Comparison of ENCODE assay signal across 22 cellular contexts in genomic region chr12:26808766-26809460, GRCh38. TPM values are rescaled to one million over a fixed set of nuclear protein-coding genes. Genes with fewer than 3 reads are reported as not detected.
DNase-seq lines count a peak whose midpoint lies in the region; ATAC-seq, FAIRE-seq and TF ChIP-seq lines count a peak whose summit lies in the region.
"Had no signal": no experiment of that assay in that cellular context is flagged by ENCODE, and none has a peak within 500 bp of the region (broad histone marks: within the 10 kb centered on the region; RNA-seq: fewer than 3 reads in every experiment).

No MANE protein-coding gene starts in this region.

- no peak for TF ChIP-seq EP300 in sigmoid colon (IDR thresholded peaks at IDR 0.05)

- peak overlapping the region; percentile 7 for H3K27ac Mint-ChIP-seq in activated CD4-positive, alpha-beta memory T cell treated with anti-CD3 and anti-CD28 coated beads for 36 hours
- no peak overlapping the region for H3K27ac Mint-ChIP-seq in activated CD4-positive, alpha-beta memory T cell treated with anti-CD3 and anti-CD28 coated beads, Interleukin-2, amount 10 ng/mL, durations not matched to agents 7 days and 5 days
- peak overlapping the region; percentile 18 for H3K27ac Mint-ChIP-seq in activated T-helper 1 cell treated with anti-CD3 and anti-CD28 coated beads, Interleukin-12 subunit alpha, Interleukin-12 subunit beta, Interleukin-2, Interleukin-4 antibody, amounts not matched to agents 30 ng/mL and 10 ng/mL and 1 ng/mL, durations not matched to agents 14 hours and 24 hours and 36 hours
- H3K27ac Mint-ChIP-seq in endothelial cell (ENCODE audit: unreplicated experiment) = peak overlapping the region; percentile 1
- H3K27ac Mint-ChIP-seq: immature natural killer cell had no signal

- no peaks in the 10 kb centered on the region for H3K36me3 Mint-ChIP-seq in activated CD4-positive, alpha-beta memory T cell treated with anti-CD3 and anti-CD28 coated beads for 36 hours
- H3K36me3 Mint-ChIP-seq in activated CD4-positive, alpha-beta memory T cell treated with anti-CD3 and anti-CD28 coated beads, Interleukin-2, amount 10 ng/mL, durations not matched to agents 7 days and 5 days (ENCODE audit: low read depth) = peaks cover 6% of the 10 kb centered on the region
- H3K36me3 Mint-ChIP-seq in activated T-helper 1 cell treated with anti-CD3 and anti-CD28 coated beads, Interleukin-12 subunit alpha, Interleukin-12 subunit beta, Interleukin-2, Interleukin-4 antibody, amounts not matched to agents 30 ng/mL and 10 ng/mL and 1 ng/mL, durations not matched to agents 14 hours and 24 hours and 36 hours (ENCODE audit: low read depth) = peaks cover 13% of the 10 kb centered on the region
- H3K36me3 Mint-ChIP-seq in endothelial cell (ENCODE audit: low read depth, unreplicated experiment) = no peaks in the 10 kb centered on the region
- H3K36me3 Mint-ChIP-seq: immature natural killer cell had no signal

- FAIRE-seq in GM19239 (lab: Jason Lieb, UNC) = peak; percentile 68
- FAIRE-seq: A549 had no signal

- H3K4me1 Mint-ChIP-seq in activated CD4-positive, alpha-beta memory T cell treated with anti-CD3 and anti-CD28 coated beads for 36 hours (ENCODE audit: low read depth) = peaks cover 34% of the 10 kb centered on the region
- H3K4me1 Mint-ChIP-seq in activated CD4-positive, alpha-beta memory T cell treated with anti-CD3 and anti-CD28 coated beads, Interleukin-2, amount 10 ng/mL, durations not matched to agents 7 days and 5 days = peaks cover 3% of the 10 kb centered on the region
- H3K4me1 Mint-ChIP-seq in activated T-helper 1 cell treated with anti-CD3 and anti-CD28 coated beads, Interleukin-12 subunit alpha, Interleukin-12 subunit beta, Interleukin-2, Interleukin-4 antibody, amounts not matched to agents 30 ng/mL and 10 ng/mL and 1 ng/mL, durations not matched to agents 14 hours and 24 hours and 36 hours (ENCODE audit: low read depth) = peaks cover 25% of the 10 kb centered on the region
- H3K4me1 Mint-ChIP-seq in endothelial cell (ENCODE audit: unreplicated experiment) = peaks cover 28% of the 10 kb centered on the region

- no peaks in the 10 kb centered on the region for H3K9me3 ChIP-seq in sigmoid colon
- H3K9me3 ChIP-seq: A549, vagina had no signal

- no peaks in the 10 kb centered on the region for H3K27me3 Mint-ChIP-seq in activated CD4-positive, alpha-beta memory T cell treated with anti-CD3 and anti-CD28 coated beads for 36 hours
- no peaks in the 10 kb centered on the region for H3K27me3 Mint-ChIP-seq in activated CD4-positive, alpha-beta memory T cell treated with anti-CD3 and anti-CD28 coated beads, Interleukin-2, amount 10 ng/mL, durations not matched to agents 7 days and 5 days
- no peaks in the 10 kb centered on the region for H3K27me3 Mint-ChIP-seq in activated T-helper 1 cell treated with anti-CD3 and anti-CD28 coated beads, Interleukin-12 subunit alpha, Interleukin-12 subunit beta, Interleukin-2, Interleukin-4 antibody, amounts not matched to agents 30 ng/mL and 10 ng/mL and 1 ng/mL, durations not matched to agents 14 hours and 24 hours and 36 hours (ENCODE audit: insufficient read depth)
- peaks cover 3% of the 10 kb centered on the region for H3K27me3 Mint-ChIP-seq in endothelial cell (ENCODE audit: unreplicated experiment)
- H3K27me3 Mint-ChIP-seq: central memory CD8-positive, alpha-beta T cell had no signal

- H3K27ac ChIP-seq in sigmoid colon = no peak overlapping the region
- H3K27ac ChIP-seq: A549, vagina had no signal

- no peaks in the 10 kb centered on the region for H3K36me3 ChIP-seq in sigmoid colon
- H3K36me3 ChIP-seq: vagina had no signal

- H3K4me3 Mint-ChIP-seq in activated CD4-positive, alpha-beta memory T cell treated with anti-CD3 and anti-CD28 coated beads for 36 hours = no peak overlapping the region
- H3K4me3 Mint-ChIP-seq in activated CD4-positive, alpha-beta memory T cell treated with anti-CD3 and anti-CD28 coated beads, Interleukin-2, amount 10 ng/mL, durations not matched to agents 7 days and 5 days = no peak overlapping the region
- no peak overlapping the region for H3K4me3 Mint-ChIP-seq in activated T-helper 1 cell treated with anti-CD3 and anti-CD28 coated beads, Interleukin-12 subunit alpha, Interleukin-12 subunit beta, Interleukin-2, Interleukin-4 antibody, amounts not matched to agents 30 ng/mL and 10 ng/mL and 1 ng/mL, durations not matched to agents 14 hours and 24 hours and 36 hours
- no peak overlapping the region for H3K4me3 Mint-ChIP-seq in endothelial cell (ENCODE audit: unreplicated experiment)
- H3K4me3 Mint-ChIP-seq: central memory CD8-positive, alpha-beta T cell; immature natural killer cell had no signal

- H3K4me1 ChIP-seq in sigmoid colon = peaks cover 0 to 26% (median 20%) of the 10 kb centered on the region in 4 donors

- H3K4me3 ChIP-seq in sigmoid colon = no peak overlapping the region
- H3K4me3 ChIP-seq: A549, smooth muscle cell, vagina had no signal

- CTCF ChIA-PET in activated CD4-positive, alpha-beta memory T cell treated with anti-CD3 and anti-CD28 coated beads for 36 hours (lab: Charles Lee) = no interaction called here
- CTCF ChIA-PET in activated CD4-positive, alpha-beta memory T cell treated with anti-CD3 and anti-CD28 coated beads, Interleukin-2, amount 10 ng/mL, durations not matched to agents 7 days and 5 days (lab: Charles Lee) = no interaction called here

- TF ChIP-seq CTCF in endothelial cell (IDR thresholded peaks at IDR 0.05; ENCODE audit: unreplicated experiment) (no peak), sigmoid colon (IDR thresholded peaks at IDR 0.05) (no peak)

- POLR2A ChIA-PET in activated CD4-positive, alpha-beta memory T cell treated with anti-CD3 and anti-CD28 coated beads for 36 hours (lab: Charles Lee) = no interaction called here
- POLR2A ChIA-PET in activated CD4-positive, alpha-beta memory T cell treated with anti-CD3 and anti-CD28 coated beads, Interleukin-2, amount 10 ng/mL, durations not matched to agents 7 days and 5 days (lab: Charles Lee) = no interaction called here

- intact Hi-C loops in activated CD4-positive, alpha-beta memory T cell treated with anti-CD3 and anti-CD28 coated beads for 36 hours (cut with micrococcal nuclease) = loop anchor here (2.0 kb wide), 1 partner anchor 60 kb away; no protein-coding TSS in a partner anchor
- intact Hi-C loops in activated T-helper 1 cell treated with anti-CD3 and anti-CD28 coated beads, Interleukin-12 subunit alpha, Interleukin-12 subunit beta, Interleukin-2, Interleukin-4 antibody, amounts not matched to agents 30 ng/mL and 10 ng/mL and 1 ng/mL, durations not matched to agents 14 hours and 24 hours and 36 hours (cut with micrococcal nuclease) = no loop called here
- intact Hi-C loops in sigmoid colon (cut with DNase I) = no loop called here

- no peaks in the 10 kb centered on the region for H3K9me3 Mint-ChIP-seq in activated CD4-positive, alpha-beta memory T cell treated with anti-CD3 and anti-CD28 coated beads for 36 hours
- H3K9me3 Mint-ChIP-seq in activated CD4-positive, alpha-beta memory T cell treated with anti-CD3 and anti-CD28 coated beads, Interleukin-2, amount 10 ng/mL, durations not matched to agents 7 days and 5 days = no peaks in the 10 kb centered on the region
- no peaks in the 10 kb centered on the region for H3K9me3 Mint-ChIP-seq in activated T-helper 1 cell treated with anti-CD3 and anti-CD28 coated beads, Interleukin-12 subunit alpha, Interleukin-12 subunit beta, Interleukin-2, Interleukin-4 antibody, amounts not matched to agents 30 ng/mL and 10 ng/mL and 1 ng/mL, durations not matched to agents 14 hours and 24 hours and 36 hours
- no peaks in the 10 kb centered on the region for H3K9me3 Mint-ChIP-seq in endothelial cell (ENCODE audit: unreplicated experiment)
- H3K9me3 Mint-ChIP-seq: central memory CD8-positive, alpha-beta T cell; immature natural killer cell had no signal

- DNase-seq in activated CD4-positive, alpha-beta memory T cell treated with anti-CD3 and anti-CD28 coated beads for 36 hours = no peak
- DNase-seq in activated CD4-positive, alpha-beta memory T cell treated with anti-CD3 and anti-CD28 coated beads, Interleukin-2, amount 10 ng/mL, durations not matched to agents 7 days and 5 days = no peak
- no peak for DNase-seq in GM19239 (ENCODE audit: insufficient read length, low spot score)
- no peak for DNase-seq in activated T-helper 1 cell treated with anti-CD3 and anti-CD28 coated beads, Interleukin-12 subunit alpha, Interleukin-12 subunit beta, Interleukin-2, Interleukin-4 antibody, amounts not matched to agents 30 ng/mL and 10 ng/mL and 1 ng/mL, durations not matched to agents 14 hours and 24 hours and 36 hours (ENCODE audit: low spot score)
- DNase-seq in endothelial cell (ENCODE audit: low spot score) = no peak
- no peak for DNase-seq in NCI-H2171 treated with DMSO at 0.1 percent for 48 hours (lab: John Stamatoyannopoulos, UW)
- no peak for DNase-seq in sigmoid colon
- DNase-seq: activated CD4-positive, alpha-beta T cell treated with anti-CD3 and anti-CD28 coated beads for 4 hours; HCEC 1CT; immature natural killer cell; KBM-7; MV-4-11; NCI-H2029 treated with DMSO at 0.1 percent for 48 hours; NCI-H446 treated with DMSO at 0.1 percent for 48 hours; NK-92 treated with Interleukin-12 subunit alpha and Interleukin-12 subunit beta, amount 100 ng/mL, for 24 hours; RPMI8226; stimulated activated CD4-positive, alpha-beta T cell treated with anti-CD3 and anti-CD28 coated beads, Interleukin-4, amount 100 ng/mL, for 24 hours had no signal

- WGBS in sigmoid colon, 2 donors = 76 to 78% methylated on average over 3 of the region's 3 CpGs

- TF ChIP-seq POLR2A in sigmoid colon (IDR thresholded peaks at IDR 0.05) = no peak

- no peak for ATAC-seq in esophagus mucosa
- ATAC-seq: A549 had no signal

- no peaks in the 10 kb centered on the region for H3K27me3 ChIP-seq in sigmoid colon
- H3K27me3 ChIP-seq: vagina had no signal

RNA-seq across cellular contexts. Expression of gene ITPR2, which starts 24.1 kb away (rescaled TPM):
- 10 to 100 TPM; 23.7 to 25.0 TPM for total RNA-seq in activated CD4-positive, alpha-beta memory T cell treated with anti-CD3 and anti-CD28 coated beads for 36 hours
- 10 to 100 TPM; 31.7 to 36.3 TPM for total RNA-seq in activated CD4-positive, alpha-beta memory T cell treated with anti-CD3 and anti-CD28 coated beads, Interleukin-2, amount 10 ng/mL, durations not matched to agents 7 days and 5 days
- total RNA-seq in activated T-helper 1 cell treated with anti-CD3 and anti-CD28 coated beads, Interleukin-12 subunit alpha, Interleukin-12 subunit beta, Interleukin-2, Interleukin-4 antibody, amounts not matched to agents 30 ng/mL and 10 ng/mL and 1 ng/mL, durations not matched to agents 14 hours and 24 hours and 36 hours = 33.0 and 34.2 TPM in 2 replicates
- total RNA-seq in endothelial cell (ENCODE audit: unreplicated experiment) (33.8 TPM), sigmoid colon (10 to 100 TPM; 58.9 to 78.1 (median 64.0) TPM), esophagus mucosa (35.1 TPM)
- polyA plus RNA-seq in sigmoid colon = 1 to 10 TPM; 1.4 to 6.2 (median 1.8) TPM
